ENCODE assay signal across 28 cellular contexts in the genomic region with DNA sequence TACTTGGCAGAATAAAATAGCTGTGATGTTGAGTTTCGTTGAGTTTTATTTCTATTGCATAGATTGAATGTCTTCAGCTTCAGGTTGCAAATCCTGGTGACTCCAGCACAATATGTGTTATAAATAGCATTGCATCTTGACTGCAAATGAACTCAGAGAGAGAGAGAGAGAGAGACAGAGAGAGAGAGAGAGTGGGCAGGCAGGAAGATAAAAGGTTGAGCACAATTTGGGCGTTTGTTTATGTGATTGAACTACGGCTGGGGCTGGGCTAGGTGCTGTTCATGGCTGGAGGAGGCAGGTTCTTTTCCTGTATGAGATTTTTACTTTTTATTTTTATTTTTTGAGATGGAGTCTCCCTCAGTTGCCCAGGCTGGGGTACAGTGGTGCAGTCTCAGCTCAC.
"Had no signal": no experiment of that assay in that cellular context is flagged by ENCODE, and none has a peak within 500 bp of the region (broad histone marks: within the 10 kb centered on the region; RNA-seq: fewer than 3 reads in every experiment).

No MANE protein-coding gene starts in this region.

- DNase-seq: activated CD4-positive, alpha-beta T cell treated with anti-CD3 and anti-CD28 coated beads, Interleukin-2, amount 10 ng/mL, durations not matched to agents 24 days and 14 days; activated CD4-positive, alpha-beta T cell treated with anti-CD3 and anti-CD28 coated beads, Interleukin-2, amount 50 U/mL, for 4 hours; activated CD8-positive, alpha-beta T cell treated with anti-CD3 and anti-CD28 coated beads for 36 hours; activated gamma-delta T cell; activated naive CD4-positive, alpha-beta T cell treated with Interleukin-2 at 50 U/mL for 16 hours; activated naive CD8-positive, alpha-beta T cell treated with anti-CD3 and anti-CD28 coated beads, Interleukin-2, amount 10 ng/mL, durations not matched to agents 7 days and 5 days; activated T-cell treated with anti-CD3 and anti-CD28 coated beads, Interleukin-2, amount 50 U/mL, for 24 hours; amygdala; MM.1S; MV-4-11; NCI-H1092; NCI-H1436 treated with DMSO at 0.1 percent for 48 hours; NCI-H1694 treated with DMSO at 0.1 percent for 48 hours; NCI-H2029; NCI-H345; NCI-H524 treated with DMSO at 0.1 percent for 48 hours; SIG-M5; SW 1271; T-helper 1 cell; T-helper 2 cell; T1000; WERI-Rb-1 had no signal

- H3K4me2 ChIP-seq: KMS-11 had no signal

- H3K27ac ChIP-seq: ascending aorta, cardiac muscle cell, KMS-11, WERI-Rb-1 had no signal

- H3K4me3 ChIP-seq: ascending aorta, cardiac muscle cell had no signal

- H3K4me3 Mint-ChIP-seq: activated CD4-positive, alpha-beta T cell treated with anti-CD3 and anti-CD28 coated beads, Interleukin-2, amount 10 ng/mL, durations not matched to agents 24 days and 14 days; activated CD8-positive, alpha-beta T cell treated with anti-CD3 and anti-CD28 coated beads for 36 hours; activated naive CD4-positive, alpha-beta T cell treated with anti-CD3 and anti-CD28 coated beads, Interleukin-2, amount 50 U/mL, for 24 hours; activated naive CD8-positive, alpha-beta T cell treated with anti-CD3 and anti-CD28 coated beads, Interleukin-2, amount 10 ng/mL, durations not matched to agents 7 days and 5 days; activated T-cell treated with anti-CD3 and anti-CD28 coated beads, Interleukin-2, amount 50 U/mL, for 24 hours had no signal

- H3K36me3 Mint-ChIP-seq: activated naive CD8-positive, alpha-beta T cell treated with anti-CD3 and anti-CD28 coated beads, Interleukin-2, amount 10 ng/mL, durations not matched to agents 7 days and 5 days had no signal

- H3K4me1 Mint-ChIP-seq: activated CD4-positive, alpha-beta T cell treated with anti-CD3 and anti-CD28 coated beads, Interleukin-2, amount 10 ng/mL, durations not matched to agents 24 days and 14 days; activated naive CD4-positive, alpha-beta T cell treated with anti-CD3 and anti-CD28 coated beads, Interleukin-2, amount 50 U/mL, for 24 hours; activated naive CD8-positive, alpha-beta T cell treated with anti-CD3 and anti-CD28 coated beads, Interleukin-2, amount 10 ng/mL, durations not matched to agents 7 days and 5 days had no signal

- H3K9me3 ChIP-seq: ascending aorta had no signal

- H3K36me3 ChIP-seq: ascending aorta, cardiac muscle cell, WERI-Rb-1 had no signal

- H3K27ac Mint-ChIP-seq: activated CD4-positive, alpha-beta T cell treated with anti-CD3 and anti-CD28 coated beads, Interleukin-2, amount 10 ng/mL, durations not matched to agents 24 days and 14 days; activated CD8-positive, alpha-beta T cell treated with anti-CD3 and anti-CD28 coated beads for 36 hours; activated naive CD4-positive, alpha-beta T cell treated with anti-CD3 and anti-CD28 coated beads, Interleukin-2, amount 50 U/mL, for 24 hours; activated naive CD8-positive, alpha-beta T cell treated with anti-CD3 and anti-CD28 coated beads, Interleukin-2, amount 10 ng/mL, durations not matched to agents 7 days and 5 days; activated T-cell treated with anti-CD3 and anti-CD28 coated beads, Interleukin-2, amount 50 U/mL, for 24 hours; activated T-helper 2 cell treated with anti-CD3 and anti-CD28 coated beads, Interferon-gamma antibody, Interleukin-2, Interleukin-4, amounts not matched to agents 10 μg/mL and 5 μg/mL and 100 μg/mL, durations not matched to agents 14 hours and 24 hours and 36 hours had no signal

- H3K9ac ChIP-seq: KMS-11 had no signal

- ATAC-seq: activated CD8-positive, alpha-beta T cell treated with anti-CD3 and anti-CD28 coated beads for 36 hours; Panc1 had no signal

- H3K4me1 ChIP-seq: ascending aorta had no signal

- H3K27me3 ChIP-seq: ascending aorta, cardiac muscle cell had no signal

- H3K27me3 Mint-ChIP-seq: activated CD4-positive, alpha-beta T cell treated with anti-CD3 and anti-CD28 coated beads, Interleukin-2, amount 10 ng/mL, durations not matched to agents 24 days and 14 days; activated CD8-positive, alpha-beta T cell treated with anti-CD3 and anti-CD28 coated beads for 36 hours; activated naive CD4-positive, alpha-beta T cell treated with anti-CD3 and anti-CD28 coated beads, Interleukin-2, amount 50 U/mL, for 24 hours; activated naive CD8-positive, alpha-beta T cell treated with anti-CD3 and anti-CD28 coated beads, Interleukin-2, amount 10 ng/mL, durations not matched to agents 7 days and 5 days; activated T-cell treated with anti-CD3 and anti-CD28 coated beads, Interleukin-2, amount 50 U/mL, for 24 hours had no signal
